In genomic region chr6:53306217-53306616, GRCh38 we compare ENCODE assay signal across 7 cellular contexts. TPM values are rescaled to one million over a fixed set of nuclear protein-coding genes. Genes with fewer than 3 reads are reported as not detected.
DNase-seq lines count a peak whose midpoint lies in the region; ATAC-seq, FAIRE-seq and TF ChIP-seq lines count a peak whose summit lies in the region.
"Not testable (repeated sequence)": the region's sequence is repeated elsewhere in the genome, so short reads cannot be mapped to it uniquely, and the experiment has no call there.

No MANE protein-coding gene starts in this region.

- SMC1A ChIA-PET in GM12878 (lab: Charles Lee; ENCODE audit: uncharacterized antibody, unreplicated experiment): interaction anchor here (1.0 to 9.2 kb wide), 9 partner anchors 15 to 134 kb away, joined by 3 to 135 read pairs (median 6); partner anchors contain the start of gene ELOVL5

- not testable (repeated sequence) for H3K9me2 ChIP-seq in PC-9 (ENCODE audit: insufficient read depth)

- TF ChIP-seq RAD21 in GM12878 (IDR thresholded peaks at IDR 0.05; ENCODE audit: insufficient read depth, low read depth, low read length): not testable (repeated sequence)

- not testable (repeated sequence) for H3K27me3 ChIP-seq in PC-9 (ENCODE audit: insufficient read depth, low read depth); GM12878 (replicated peaks in 1 of 2; ENCODE audit: control insufficient read depth in 2 of 2, insufficient read depth in 2 of 2, low read length in 1 of 2)

- ATAC-seq in activated CD4-positive, alpha-beta T cell treated with anti-CD3 and anti-CD28 coated beads for 36 hours; activated T-helper 17 cell treated with anti-CD3 and anti-CD28 coated beads, Interleukin-2, amount 50 U/mL, for 72 hours (replicated peaks); GM12878; natural killer cell: not testable (repeated sequence)

- H3K9me3 ChIP-seq in PC-9 (ENCODE audit: insufficient read depth, low read depth); GM12878 (replicated peaks; ENCODE audit: control insufficient read depth, insufficient read depth, low read length): not testable (repeated sequence)

- peaks cover 84% of the 10 kb centered on the region for H3K4me1 Mint-ChIP-seq in activated CD4-positive, alpha-beta T cell treated with anti-CD3 and anti-CD28 coated beads for 36 hours
- H3K4me1 Mint-ChIP-seq in activated T-helper 17 cell treated with anti-CD3 and anti-CD28 coated beads, Interleukin-2, amount 50 U/mL, for 72 hours: peaks cover 67% of the 10 kb centered on the region
- H3K4me1 Mint-ChIP-seq in glutamatergic neuron (ENCODE audit: low read depth, unreplicated experiment): peaks cover 45% of the 10 kb centered on the region
- H3K4me1 Mint-ChIP-seq in natural killer cell: peaks cover 77 to 85% of the 10 kb centered on the region in 2 donors

- CTCF ChIA-PET in PC-9 (lab: Charles Lee): not testable (repeated sequence)
- CTCF ChIA-PET in activated CD4-positive, alpha-beta T cell treated with anti-CD3 and anti-CD28 coated beads for 36 hours (lab: Charles Lee): interaction anchor here (1.1 kb wide), 1 partner anchor 30 kb away, joined by 3 read pairs; no protein-coding TSS in a partner anchor
- CTCF ChIA-PET in GM12878 (lab: Yijun Ruan, JAX): interaction anchor here (0.6 to 1.7 kb wide), 4 partner anchors 21 to 105 kb away, joined by 3 to 4 read pairs (median 4); no protein-coding TSS in a partner anchor

- not testable (repeated sequence) for H3K4me3 Mint-ChIP-seq in activated CD4-positive, alpha-beta T cell treated with anti-CD3 and anti-CD28 coated beads for 36 hours; glutamatergic neuron (ENCODE audit: unreplicated experiment); natural killer cell
- peak overlapping the region; percentile 67 for H3K4me3 Mint-ChIP-seq in activated T-helper 17 cell treated with anti-CD3 and anti-CD28 coated beads, Interleukin-2, amount 50 U/mL, for 72 hours

- peak overlapping the region; percentile 79 for H3K27ac Mint-ChIP-seq in activated CD4-positive, alpha-beta T cell treated with anti-CD3 and anti-CD28 coated beads for 36 hours
- peak overlapping the region; percentile 87 for H3K27ac Mint-ChIP-seq in activated T-helper 17 cell treated with anti-CD3 and anti-CD28 coated beads, Interleukin-2, amount 50 U/mL, for 72 hours
- H3K27ac Mint-ChIP-seq in glutamatergic neuron (ENCODE audit: unreplicated experiment): peak overlapping the region; percentile 80
- H3K27ac Mint-ChIP-seq in natural killer cell: peak overlapping the region; percentile 68 to 88

- BruUV-seq in PC-9 (replicated peaks; lab: Mats Ljungman, UMichigan); GM12878 (replicated peaks; lab: Mats Ljungman, UMichigan): not testable (repeated sequence)

- not testable (repeated sequence) for H3K9me3 Mint-ChIP-seq in activated CD4-positive, alpha-beta T cell treated with anti-CD3 and anti-CD28 coated beads for 36 hours (ENCODE audit: low read depth); activated T-helper 17 cell treated with anti-CD3 and anti-CD28 coated beads, Interleukin-2, amount 50 U/mL, for 72 hours; glutamatergic neuron (ENCODE audit: unreplicated experiment); natural killer cell

- not testable (repeated sequence) for H4K20me1 ChIP-seq in PC-9 (ENCODE audit: insufficient read depth); GM12878 (ENCODE audit: control insufficient read depth, insufficient read depth)

- not testable (repeated sequence) for H3K9ac ChIP-seq in GM12878 (ENCODE audit: control insufficient read depth, insufficient read depth, low read length)

- not testable (repeated sequence) for TF ChIP-seq EP300 in GM12878 (IDR thresholded peaks at IDR 0.05; ENCODE audit: borderline replicate concordance in 1 of 2, control insufficient read depth in 1 of 2, low read depth in 2 of 2, low read length in 2 of 2)

- TF ChIP-seq POLR2A in GM12878 (IDR thresholded peaks at IDR 0.05; ENCODE audit: low read depth, low read length): not testable (repeated sequence)

- H3K4me3 ChIP-seq in PC-9, GM12878: not testable (repeated sequence)

- not testable (repeated sequence) for H3K4me2 ChIP-seq in PC-9
- H3K4me2 ChIP-seq in GM12878 (ENCODE audit: control insufficient read depth, insufficient read depth): peak overlapping the region; percentile 11; the same call in 1 of the 2 replicates

- RAD21 ChIA-PET in GM12878 (lab: Charles Lee; ENCODE audit: unreplicated experiment): interaction anchor here (0.8 to 1.4 kb wide), 2 partner anchors 21 to 121 kb away, joined by 3 to 4 read pairs; no protein-coding TSS in a partner anchor

- not testable (repeated sequence) for TF ChIP-seq CTCF in GM20000 (IDR thresholded peaks at IDR 0.05; ENCODE audit: extremely low read depth, missing control alignments); PC-9 (conservative IDR thresholded peaks at IDR 0.05); GM12878 (IDR thresholded peaks at IDR 0.05 in 2 of 3, conservative IDR thresholded peaks at IDR 0.05 in 1 of 3; ENCODE audit: control insufficient read depth in 2 of 3, extremely low read depth in 1 of 3, insufficient read depth in 1 of 3, low read depth in 3 of 3, low read length in 3 of 3); glutamatergic neuron (IDR thresholded peaks at IDR 0.05; ENCODE audit: partially characterized antibody, unreplicated experiment); natural killer cell (IDR thresholded peaks at IDR 0.05)

- H3K79me2 ChIP-seq in PC-9 (ENCODE audit: low read depth) (peaks cover 59% of the 10 kb centered on the region), GM12878 (ENCODE audit: control insufficient read depth, insufficient read depth, low read length) (peaks cover 57% of the 10 kb centered on the region)

- 93% methylated on average over 1 of the region's 1 CpG for WGBS in GM12878 (ENCODE audit: insufficient coverage, insufficient replicate concordance, low lambda C conversion rate, missing lambda C conversion rate)

- H3K36me3 Mint-ChIP-seq in activated CD4-positive, alpha-beta T cell treated with anti-CD3 and anti-CD28 coated beads for 36 hours (ENCODE audit: low read depth): peaks cover 16% of the 10 kb centered on the region
- peaks cover 11% of the 10 kb centered on the region for H3K36me3 Mint-ChIP-seq in activated T-helper 17 cell treated with anti-CD3 and anti-CD28 coated beads, Interleukin-2, amount 50 U/mL, for 72 hours (ENCODE audit: low read depth)
- not testable (repeated sequence) for H3K36me3 Mint-ChIP-seq in glutamatergic neuron (ENCODE audit: unreplicated experiment); natural killer cell

- H2AFZ ChIP-seq in PC-9; GM12878 (ENCODE audit: control insufficient read depth, low read depth, low read length): not testable (repeated sequence)

- in situ Hi-C loops in GM12878 (cut with MboI): not testable (repeated sequence)

- H3K36me3 ChIP-seq in PC-9 (ENCODE audit: low read depth); GM12878 (ENCODE audit: control insufficient read depth in 2 of 2, insufficient read depth in 2 of 2, low read length in 1 of 2): not testable (repeated sequence)

- H3K27ac ChIP-seq in PC-9 (0 out of 2 replicates have a peak overlapping the region, but pooled peaks have one; percentile 49), GM12878 (ENCODE audit: control insufficient read depth, insufficient read depth) (peak overlapping the region; percentile 17; the same call in 1 of the 2 replicates)

- FAIRE-seq in GM12878 (lab: Jason Lieb, UNC): not testable (repeated sequence)

- POLR2A ChIA-PET in PC-9 (lab: Charles Lee; ENCODE audit: unreplicated experiment); activated CD4-positive, alpha-beta T cell treated with anti-CD3 and anti-CD28 coated beads for 36 hours (lab: Charles Lee): not testable (repeated sequence)
- POLR2A ChIA-PET in GM12878 (lab: Charles Lee): interaction anchor here (0.6 to 0.8 kb wide), 2 partner anchors 33 to 119 kb away, joined by 3 read pairs; no protein-coding TSS in a partner anchor

- H3K4me1 ChIP-seq in PC-9 (replicated peaks; ENCODE audit: insufficient read depth) (peaks cover 56% of the 10 kb centered on the region), GM12878 (ENCODE audit: control insufficient read depth, insufficient read depth, low read length) (peaks cover 40% of the 10 kb centered on the region)

- peak; percentile 23 for DNase-seq in GM20000 (ENCODE audit: low spot score)
- DNase-seq in PC-9; activated CD4-positive, alpha-beta T cell treated with anti-CD3 and anti-CD28 coated beads for 36 hours; GM12878 (ENCODE audit: low read depth, low spot score); glutamatergic neuron; natural killer cell: not testable (repeated sequence)

- not testable (repeated sequence) for H3K27me3 Mint-ChIP-seq in activated CD4-positive, alpha-beta T cell treated with anti-CD3 and anti-CD28 coated beads for 36 hours; activated T-helper 17 cell treated with anti-CD3 and anti-CD28 coated beads, Interleukin-2, amount 50 U/mL, for 72 hours; glutamatergic neuron (ENCODE audit: unreplicated experiment); natural killer cell (ENCODE audit: low read depth in 2 of 2)

- peaks cover 34% of the 10 kb centered on the region for H3F3A ChIP-seq in PC-9 (ENCODE audit: insufficient read depth, low read depth)

- intact Hi-C loops in PC-9 (cut with micrococcal nuclease; ENCODE audit: unreplicated experiment); natural killer cell (cut with micrococcal nuclease): not testable (repeated sequence)
- intact Hi-C loops in activated CD4-positive, alpha-beta T cell treated with anti-CD3 and anti-CD28 coated beads for 36 hours (cut with DNase I, micrococcal nuclease): loop anchor here (2.0 to 10.0 kb wide), 8 partner anchors 17 to 911 kb away; partner anchors contain the start of gene LRRC1 (in 1 of the 2)
- intact Hi-C loops in GM12878 (cut with micrococcal nuclease; ENCODE audit: unreplicated experiment): loop anchor here (5.0 kb wide), 1 partner anchor 131 kb away; no protein-coding TSS in a partner anchor

RNA-seq across cellular contexts. Expression of gene ELOVL5, which starts 42.5 kb away (rescaled TPM):
- total RNA-seq in PC-9 (2021): 71.3 and 108 TPM in 2 replicates
- 100 to 1,000 TPM in 1 of 2 experiments, 10 to 100 TPM in 1; 98.1 to 106 TPM for total RNA-seq in activated CD4-positive, alpha-beta T cell treated with anti-CD3 and anti-CD28 coated beads for 36 hours
- total RNA-seq in activated T-helper 17 cell treated with anti-CD3 and anti-CD28 coated beads, Interleukin-2, amount 50 U/mL, for 72 hours: 100 to 1,000 TPM in 1 of 2 donors, 10 to 100 TPM in 1; 91.9 to 127 TPM
- total RNA-seq in GM12878 (2013; cell fraction: nucleolus; rRNA removed): 309 and 344 TPM in 2 replicates
- 156 and 169 TPM in 2 replicates for total RNA-seq in GM12878 (2014; rRNA removed)
- total RNA-seq in GM12878 (2014; rRNA removed; fragmentation: Illumina TruSeq; extraction: Trizol): 187 and 191 TPM in 2 replicates
- total RNA-seq in GM12878 (2021): 187 and 196 TPM in 2 replicates
- polyA plus RNA-seq in GM12878 (2011; ENCODE audit: low read depth): 55.1 TPM
- polyA plus RNA-seq in GM12878 (2011; rRNA removed): 215 and 245 TPM in 2 replicates
- 120 and 132 TPM in 2 replicates for polyA plus RNA-seq in GM12878 (2011; cell fraction: cytosol; rRNA removed)
- polyA plus RNA-seq in GM12878 (2011; cell fraction: nucleus; rRNA removed): 189 and 251 TPM in 2 replicates
- polyA plus RNA-seq in GM12878 (2012): 82.4 and 87.4 TPM in 2 replicates
- polyA plus RNA-seq in GM12878 (2014; fragmentation: Illumina TruSeq; extraction: Trizol): 241 and 312 TPM in 2 replicates
- polyA plus RNA-seq in GM12878 (2014; fragmentation: Nextera tagmentation; extraction: Ambion mirVana): 100 to 1,000 TPM; 187 to 195 TPM
- polyA plus RNA-seq in GM12878 (2014; rRNA removed): 162 and 163 TPM in 2 replicates
- 100 to 1,000 TPM; 226 to 229 TPM for polyA plus RNA-seq in GM12878 (2016; fragmentation: Nextera tagmentation; extraction: Ambion mirVana)
- polyA minus RNA-seq in GM12878 (2011; rRNA and poly(A)+ RNA removed): 305 and 322 TPM in 2 replicates
- polyA minus RNA-seq in GM12878 (2011; cell fraction: cytosol; rRNA and poly(A)+ RNA removed): 104 and 118 TPM in 2 replicates
- polyA minus RNA-seq in GM12878 (2011; cell fraction: nucleus; rRNA and poly(A)+ RNA removed): 126 and 135 TPM in 2 replicates
- total RNA-seq in glutamatergic neuron (ENCODE audit: unreplicated experiment): 97.2 TPM
- 10 to 100 TPM; 72.1 to 99.5 (median 73.7) TPM for total RNA-seq in natural killer cell
